11 cellular contexts compared by ENCODE assay signal in genomic region chr14:65361920-65362319, GRCh38. TPM values are rescaled to one million over a fixed set of nuclear protein-coding genes. Genes with fewer than 3 reads are reported as not detected.
DNase-seq lines count a peak whose midpoint lies in the region; ATAC-seq and TF ChIP-seq lines count a peak whose summit lies in the region.
"Had no signal": no experiment of that assay in that cellular context is flagged by ENCODE, and none has a peak within 500 bp of the region (broad histone marks: within the 10 kb centered on the region; RNA-seq: fewer than 3 reads in every experiment).

No MANE protein-coding gene starts in this region.

- DNase-seq in G401 (ENCODE audit: low spot score) (peak; percentile 1), astrocyte of the hippocampus (ENCODE audit: low read depth, low spot score) (peak; percentile 68), cardiac muscle cell (ENCODE audit: low read depth in 1 of 2, low spot score in 1 of 2) (peak; percentile 11 to 93), putamen (ENCODE audit: low spot score) (peak; percentile 83), spleen (no peak)
- no peak for DNase-seq in stimulated activated naive CD4-positive, alpha-beta T cell (lab: John Stamatoyannopoulos, UW)
- no peak for DNase-seq in activated effector memory CD4-positive, alpha-beta T cell treated with Interleukin-2 at 50 U/mL for 16 hours
- DNase-seq: activated effector memory CD4-positive, alpha-beta T cell treated with anti-CD3 and anti-CD28 coated beads, Interleukin-2, amount 50 U/mL, for 16 hours; stimulated activated CD4-positive, alpha-beta T cell treated with anti-CD3 and anti-CD28 coated beads, Interleukin-2, amount 100 ng/mL, for 24 hours had no signal

- H3K27me3 ChIP-seq in cardiac muscle cell (no peaks in the 10 kb centered on the region), spleen (replicated peaks in 1 of 7) (no peaks in the 10 kb centered on the region)
- H3K27me3 ChIP-seq: tibial artery had no signal

- TF ChIP-seq POLR2A in spleen (IDR thresholded peaks at IDR 0.05) = no peak

- H3K9me3 ChIP-seq in cardiac muscle cell (ENCODE audit: low read depth) (no peaks in the 10 kb centered on the region), spleen (no peaks in the 10 kb centered on the region)
- H3K9me3 ChIP-seq: tibial artery had no signal

- TF ChIP-seq CTCF in cardiac muscle cell (IDR thresholded peaks at IDR 0.05; ENCODE audit: low read depth, low read length) = no peak
- TF ChIP-seq CTCF in spleen (IDR thresholded peaks at IDR 0.05 in 8 of 11, conservative IDR thresholded peaks at IDR 0.05 in 3 of 11) = no peak

- no peak for ATAC-seq in GM18520 (IDR thresholded peaks at IDR 0.05; ENCODE audit: unreplicated experiment)

- in situ Hi-C loops in G401 (cut with HindIII; ENCODE audit: low sequenced_read_pairs) = no loop called here

- H3K27ac ChIP-seq in cardiac muscle cell = no peak overlapping the region
- no peak overlapping the region for H3K27ac ChIP-seq in spleen
- H3K27ac ChIP-seq: tibial artery had no signal

- 69 to 87% (median 79%) methylated on average over 2 of the region's 2 CpGs for WGBS in spleen, 5 donors

- H3K4me1 ChIP-seq in cardiac muscle cell (ENCODE audit: low read depth) (peaks cover 8% of the 10 kb centered on the region), spleen (peaks cover 0 to 16% (median under 1%) of the 10 kb centered on the region in 6 donors)
- H3K4me1 ChIP-seq: tibial artery had no signal

- H3K4me3 ChIP-seq in cardiac muscle cell = no peak overlapping the region
- no peak overlapping the region for H3K4me3 ChIP-seq in spleen
- H3K4me3 ChIP-seq: tibial artery had no signal

- intact Hi-C loops in spleen (cut with DNase I; ENCODE audit: low total_unique reads) = no loop called here

- H3K36me3 ChIP-seq in cardiac muscle cell (no peaks in the 10 kb centered on the region), spleen (no peaks in the 10 kb centered on the region)
- H3K36me3 ChIP-seq: tibial artery had no signal

RNA-seq across cellular contexts. Expression of gene FUT8, which starts 50.6 kb away (rescaled TPM):
- total RNA-seq in G401 (2014; rRNA removed; shearing (Covaris generic)) = 28.3 and 43.1 TPM in 2 replicates
- total RNA-seq in cardiac muscle cell = 22.9 and 35.4 TPM in 2 replicates
- polyA plus RNA-seq in cardiac muscle cell = 17.4 and 30.0 TPM in 2 replicates
- 10 to 100 TPM; 41.9 to 75.1 (median 61.9) TPM for total RNA-seq in spleen
- polyA plus RNA-seq in spleen = 10 to 100 TPM in 1 of 3 donors, 1 to 10 TPM in 2; 9.4 to 13.8 (median 9.9) TPM

Comparison
In these comparisons a context has a peak if more than half of its experiments do, and no peak if none do; other contexts are left out.
1. DNase-seq: peak in G401 (single experiment), astrocyte of the hippocampus (single experiment), cardiac muscle cell (2 of 2) and putamen (single experiment); none in stimulated activated naive CD4-positive, alpha-beta T cell (0 of 6), activated effector memory CD4-positive, alpha-beta T cell treated with Interleukin-2 at 50 U/mL for 16 hours (single experiment) and spleen (single experiment).